13 cellular contexts compared by ENCODE assay signal in genomic region chr16:83258366-83258765, GRCh38.
DNase-seq lines count a peak whose midpoint lies in the region; ATAC-seq and TF ChIP-seq lines count a peak whose summit lies in the region.
"Had no signal": no experiment of that assay in that cellular context is flagged by ENCODE, and none has a peak within 500 bp of the region (broad histone marks: within the 10 kb centered on the region; RNA-seq: fewer than 3 reads in every experiment).

No MANE protein-coding gene starts in this region.

- H3K36me3 Mint-ChIP-seq in immature natural killer cell = no peaks in the 10 kb centered on the region
- H3K36me3 Mint-ChIP-seq in endothelial cell (ENCODE audit: low read depth, unreplicated experiment) = no peaks in the 10 kb centered on the region
- H3K36me3 Mint-ChIP-seq: CD4-positive, alpha-beta memory T cell had no signal

- no peak for TF ChIP-seq CTCF in endothelial cell (IDR thresholded peaks at IDR 0.05; ENCODE audit: unreplicated experiment)

- no peaks in the 10 kb centered on the region for H3K4me1 Mint-ChIP-seq in immature natural killer cell
- H3K4me1 Mint-ChIP-seq in endothelial cell (ENCODE audit: unreplicated experiment) = no peaks in the 10 kb centered on the region
- H3K4me1 Mint-ChIP-seq: CD4-positive, alpha-beta memory T cell had no signal

- intact Hi-C loops in Right ventricle myocardium superior (cut with DNase I) = no loop called here
- intact Hi-C loops in cardiac septum (cut with DNase I) = no loop called here
- intact Hi-C loops in left ventricle myocardium superior (cut with micrococcal nuclease) = no loop called here

- DNase-seq in Right ventricle myocardium superior (no peak), cardiac septum (ENCODE audit: low spot score) (no peak), cerebellar cortex (ENCODE audit: low spot score) (peak; percentile 29), left ventricle myocardium superior (no peak), retina (peak; percentile 22), immature natural killer cell (no peak), endothelial cell (ENCODE audit: low spot score) (no peak)
- DNase-seq: Calu3; CD4-positive, alpha-beta memory T cell; COR-L47; DMS53; GOT3; HFFc6 had no signal

- H3K4me3 Mint-ChIP-seq in immature natural killer cell = no peak overlapping the region
- no peak overlapping the region for H3K4me3 Mint-ChIP-seq in endothelial cell (ENCODE audit: unreplicated experiment)
- H3K4me3 Mint-ChIP-seq: CD4-positive, alpha-beta memory T cell; HFFc6 had no signal

- H3K27me3 Mint-ChIP-seq in immature natural killer cell (ENCODE audit: low read depth in 3 of 3) = peaks cover 2 to 8% (median 3%) of the 10 kb centered on the region in 3 donors
- peaks cover 3% of the 10 kb centered on the region for H3K27me3 Mint-ChIP-seq in endothelial cell (ENCODE audit: unreplicated experiment)

- H3K27ac Mint-ChIP-seq in immature natural killer cell = no peak overlapping the region
- no peak overlapping the region for H3K27ac Mint-ChIP-seq in endothelial cell (ENCODE audit: unreplicated experiment)
- H3K27ac Mint-ChIP-seq: HFFc6 had no signal

- peaks cover 0 to 3% (median 0%) of the 10 kb centered on the region in 6 donors for H3K9me3 Mint-ChIP-seq in immature natural killer cell
- no peaks in the 10 kb centered on the region for H3K9me3 Mint-ChIP-seq in endothelial cell (ENCODE audit: unreplicated experiment)
- H3K9me3 Mint-ChIP-seq: CD4-positive, alpha-beta memory T cell had no signal

- ATAC-seq in Right ventricle myocardium superior (ENCODE audit: poor library complexity) (peak; percentile 79), left ventricle myocardium superior (peak; percentile 78)

Comparison
In these comparisons a context has a peak if more than half of its experiments do, and no peak if none do; other contexts are left out.
1. DNase-seq: peak in cerebellar cortex (single experiment) and retina (single experiment); none in Right ventricle myocardium superior (single experiment), cardiac septum (single experiment), left ventricle myocardium superior (single experiment), immature natural killer cell (0 of 3) and endothelial cell (single experiment).